In the genomic region with DNA sequence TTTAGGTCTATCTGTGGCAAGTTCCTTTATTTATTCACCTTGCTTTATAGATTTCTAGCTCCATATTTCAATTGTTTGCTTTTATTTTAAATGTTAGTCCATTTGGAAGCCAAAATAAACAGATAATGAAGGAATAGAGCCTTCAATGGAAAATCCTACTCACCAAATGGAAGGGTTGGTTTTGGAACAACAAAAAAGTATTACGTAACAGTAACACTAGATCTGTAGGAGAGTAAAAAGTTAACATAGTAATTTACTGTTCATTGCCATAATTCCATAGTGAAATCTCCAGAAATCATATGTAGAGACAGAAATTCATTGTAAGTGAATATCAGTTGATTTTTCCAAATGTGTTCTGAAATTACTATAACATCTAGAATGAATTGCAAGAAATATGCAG, we compare ENCODE assay signal across 27 cellular contexts. TPM values are rescaled to one million over a fixed set of nuclear protein-coding genes. Genes with fewer than 3 reads are reported as not detected.
"Had no signal": no experiment of that assay in that cellular context is flagged by ENCODE, and none has a peak within 500 bp of the region (broad histone marks: within the 10 kb centered on the region; RNA-seq: fewer than 3 reads in every experiment).

No MANE protein-coding gene starts in this region.

- H3K4me3 ChIP-seq: stomach, suprapubic skin, testis, thoracic aorta, thyroid gland, tibial artery, tibial nerve, transverse colon, upper lobe of left lung, upper lobe of right lung, uterus, vagina had no signal

- H3K27ac ChIP-seq: stomach, suprapubic skin, testis, thoracic aorta, thyroid gland, tibial artery, tibial nerve, transverse colon, upper lobe of left lung, upper lobe of right lung, uterus, vagina had no signal

- H3K9me3 ChIP-seq: stomach, testis, thoracic aorta, thyroid gland, transverse colon, upper lobe of left lung, upper lobe of right lung, uterus, vagina had no signal

- FAIRE-seq: urothelium cell line had no signal

- DNase-seq: stimulated activated CD4-positive, alpha-beta T cell treated with anti-CD3 and anti-CD28 coated beads, Interleukin-2, amount 100 ng/mL, for 48 hours; stimulated activated CD4-positive, alpha-beta T cell treated with anti-CD3 and anti-CD28 coated beads, Interleukin-4, amount 100 ng/mL, for 1 hour; stimulated activated CD4-positive, alpha-beta T cell treated with anti-CD3 and anti-CD28 coated beads, Interleukin-4, amount 100 ng/mL, for 24 hours; stimulated activated CD4-positive, alpha-beta T cell treated with anti-CD3 and anti-CD28 coated beads, Interleukin-4, amount 100 ng/mL, for 4 hours; stimulated activated CD8-positive, alpha-beta memory T cell treated with anti-CD3 and anti-CD28 coated beads, Interleukin-4, amount 100 ng/mL, for 48 hours; stimulated activated naive B cell treated with anti-CD40 and anti-IgM and Interleukin-4, amounts not matched to agents 10 μg/mL and 1 μg/mL and 100 μg/mL, for 72 hours; stimulated activated naive CD4-positive, alpha-beta T cell; stimulated activated naive CD4-positive, alpha-beta T cell treated with Interleukin-2 at 50 U/mL for 16 hours; stimulated activated naive CD8-positive, alpha-beta T cell treated with anti-CD3 and anti-CD28 coated beads, Interleukin-15, amount 100 ng/mL, for 72 hours; stimulated activated naive CD8-positive, alpha-beta T cell treated with anti-CD3 and anti-CD28 coated beads, Interleukin-15, Interleukin-2, amounts not matched to agents 100 U/mL and 50 U/mL, for 24 hours; stomach; substantia nigra; testis; thyroid gland; tibial artery; transverse colon; trophoblast cell; upper lobe of left lung; upper lobe of right lung; uterus had no signal

- H3K4me1 ChIP-seq: stomach, suprapubic skin, testis, thyroid gland, tibial artery, tibial nerve, transverse colon, upper lobe of left lung, upper lobe of right lung, uterus, vagina had no signal

- H3K27me3 ChIP-seq: stomach, suprapubic skin, testis, thyroid gland, tibial artery, tibial nerve, transverse colon, upper lobe of left lung, upper lobe of right lung, uterus, vagina had no signal

- ATAC-seq: stimulated activated effector memory CD8-positive, alpha-beta T cell treated with anti-CD3 and anti-CD28 coated beads, Interleukin-12 subunit alpha, Interleukin-12 subunit beta, amount 100 ng/mL, for 72 hours; stimulated activated memory B cell treated with anti-CD40 and anti-IgM and Interleukin-4, amounts not matched to agents 10 μg/mL and 1 μg/mL and 100 μg/mL, for 72 hours; stimulated activated naive B cell treated with anti-CD40 and anti-IgM and Interleukin-4, amounts not matched to agents 10 μg/mL and 1 μg/mL and 100 μg/mL, for 72 hours; stimulated activated naive CD8-positive, alpha-beta T cell treated with anti-CD3 and anti-CD28 coated beads, Interleukin-15, amount 100 ng/mL, for 72 hours; stimulated activated naive CD8-positive, alpha-beta T cell treated with anti-CD3 and anti-CD28 coated beads, Interleukin-15, Interleukin-2, amounts not matched to agents 100 U/mL and 50 U/mL, for 24 hours; upper lobe of right lung had no signal

- H3K36me3 ChIP-seq: stomach, suprapubic skin, thoracic aorta, thyroid gland, tibial artery, tibial nerve, transverse colon, upper lobe of left lung, upper lobe of right lung, uterus, vagina had no signal

RNA-seq across cellular contexts. Expression of gene NWD2, which starts 34.6 kb away (rescaled TPM):
- total RNA-seq: thoracic aorta, upper lobe of left lung, upper lobe of right lung had no signal
